In genomic region chr7:140176811-140177702, GRCh38 we compare ENCODE assay signal across 8 cellular contexts. TPM values are rescaled to one million over a fixed set of nuclear protein-coding genes. Genes with fewer than 3 reads are reported as not detected.
DNase-seq lines count a peak whose midpoint lies in the region; ATAC-seq and TF ChIP-seq lines count a peak whose summit lies in the region.

A gene with protein sequence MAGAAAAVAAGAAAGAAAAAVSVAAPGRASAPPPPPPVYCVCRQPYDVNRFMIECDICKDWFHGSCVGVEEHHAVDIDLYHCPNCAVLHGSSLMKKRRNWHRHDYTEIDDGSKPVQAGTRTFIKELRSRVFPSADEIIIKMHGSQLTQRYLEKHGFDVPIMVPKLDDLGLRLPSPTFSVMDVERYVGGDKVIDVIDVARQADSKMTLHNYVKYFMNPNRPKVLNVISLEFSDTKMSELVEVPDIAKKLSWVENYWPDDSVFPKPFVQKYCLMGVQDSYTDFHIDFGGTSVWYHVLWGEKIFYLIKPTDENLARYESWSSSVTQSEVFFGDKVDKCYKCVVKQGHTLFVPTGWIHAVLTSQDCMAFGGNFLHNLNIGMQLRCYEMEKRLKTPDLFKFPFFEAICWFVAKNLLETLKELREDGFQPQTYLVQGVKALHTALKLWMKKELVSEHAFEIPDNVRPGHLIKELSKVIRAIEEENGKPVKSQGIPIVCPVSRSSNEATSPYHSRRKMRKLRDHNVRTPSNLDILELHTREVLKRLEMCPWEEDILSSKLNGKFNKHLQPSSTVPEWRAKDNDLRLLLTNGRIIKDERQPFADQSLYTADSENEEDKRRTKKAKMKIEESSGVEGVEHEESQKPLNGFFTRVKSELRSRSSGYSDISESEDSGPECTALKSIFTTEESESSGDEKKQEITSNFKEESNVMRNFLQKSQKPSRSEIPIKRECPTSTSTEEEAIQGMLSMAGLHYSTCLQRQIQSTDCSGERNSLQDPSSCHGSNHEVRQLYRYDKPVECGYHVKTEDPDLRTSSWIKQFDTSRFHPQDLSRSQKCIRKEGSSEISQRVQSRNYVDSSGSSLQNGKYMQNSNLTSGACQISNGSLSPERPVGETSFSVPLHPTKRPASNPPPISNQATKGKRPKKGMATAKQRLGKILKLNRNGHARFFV (minus strand): TSS chr7:140176983. CDS start chr7:140176937, 46 bp downstream.

- peak within 1 kb of the TSS; percentile 31 for H2AFZ ChIP-seq in HCT116 (ENCODE audit: low read depth, low read length, poor library complexity, severe bottlenecking)
- H2AFZ ChIP-seq in SK-N-SH (ENCODE audit: low read depth), result peak within 1 kb of the TSS; percentile 98

- CTCF ChIA-PET in HCT116 (lab: Charles Lee), result interaction anchor here (1.3 kb wide), 1 partner anchor 12 kb away, joined by 3 read pairs; no protein-coding TSS in a partner anchor
- CTCF ChIA-PET in SK-N-SH (lab: Yijun Ruan, JAX), result interaction anchor here (0.8 to 3.8 kb wide), 9 partner anchors 8 to 476 kb away, joined by 3 to 35 read pairs (median 4); no protein-coding TSS in a partner anchor
- CTCF ChIA-PET in activated naive CD4-positive, alpha-beta T cell treated with anti-CD3 and anti-CD28 coated beads, Interleukin-2, amount 10 ng/mL, durations not matched to agents 7 days and 5 days (lab: Charles Lee), result interaction anchor here (0.5 to 2.1 kb wide), 10 partner anchors 16 to 133 kb away, joined by 3 to 9 read pairs (median 4); no protein-coding TSS in a partner anchor

- no peaks in the 10 kb centered on the region for H3K9me3 ChIP-seq in ES-I3 (ENCODE audit: control insufficient read depth, insufficient read depth, low read length)
- no peaks in the 10 kb centered on the region for H3K9me3 ChIP-seq in HCT116 (ENCODE audit: control insufficient read depth in 1 of 2, insufficient read depth in 1 of 2, low read depth in 1 of 2, low read length in 2 of 2)
- H3K9me3 ChIP-seq in SK-N-SH, result no peaks in the 10 kb centered on the region

- peaks cover 6% of the 10 kb centered on the region for H3K9me3 Mint-ChIP-seq in activated naive CD4-positive, alpha-beta T cell treated with anti-CD3 and anti-CD28 coated beads, Interleukin-2, amount 10 ng/mL, durations not matched to agents 7 days and 5 days

- peaks cover 38% of the 10 kb centered on the region for H3K4me1 Mint-ChIP-seq in activated naive CD4-positive, alpha-beta T cell treated with anti-CD3 and anti-CD28 coated beads, Interleukin-2, amount 10 ng/mL, durations not matched to agents 7 days and 5 days

- peak within 1 kb of the TSS; percentile 55 to 73 for H3K4me3 ChIP-seq in HCT116 (replicated peaks in 1 of 2; ENCODE audit: low read depth in 1 of 2, low read length in 2 of 2)
- H3K4me3 ChIP-seq in SK-N-SH (ENCODE audit: low read depth in 2 of 2, low read length in 1 of 2), result peak within 1 kb of the TSS; percentile 75 to 98

- H3K27me3 ChIP-seq in HCT116 (ENCODE audit: insufficient read depth, low read length) (peaks cover 7% of the 10 kb centered on the region), SK-N-SH (ENCODE audit: insufficient read depth) (no peaks in the 10 kb centered on the region; the same call in 1 of the 2 replicates)

- WGBS in SK-N-SH (ENCODE audit: low lambda C conversion rate), result 2% methylated on average over 29 of the region's 132 CpGs

- peaks cover 16% of the 10 kb centered on the region for H3K36me3 Mint-ChIP-seq in activated naive CD4-positive, alpha-beta T cell treated with anti-CD3 and anti-CD28 coated beads, Interleukin-2, amount 10 ng/mL, durations not matched to agents 7 days and 5 days

- TF ChIP-seq EP300 in SK-N-SH (IDR thresholded peaks at IDR 0.05; ENCODE audit: borderline replicate concordance in 1 of 2, low read depth in 1 of 2, low read length in 1 of 2), result no peak

- H3K4me2 ChIP-seq in HCT116 (ENCODE audit: low read length) (peak within 1 kb of the TSS; percentile 89), SK-N-SH (peak within 1 kb of the TSS; percentile 99)

- H3K9ac ChIP-seq in ES-I3 (ENCODE audit: low read depth, low read length) (peak within 1 kb of the TSS; percentile 93), HCT116 (ENCODE audit: low read length) (peak within 1 kb of the TSS; percentile 48), SK-N-SH (peak within 1 kb of the TSS; percentile 79)

- peaks cover 11% of the 10 kb centered on the region for H3F3A ChIP-seq in SK-N-SH (replicated peaks; ENCODE audit: insufficient read depth)

- intact Hi-C loops in HCT116 (cut with micrococcal nuclease), result loop anchor here (5.0 to 10.0 kb wide), 5 partner anchors 115 to 315 kb away; partner anchors contain the start of genes MKRN1, PARP12 and RAB19

- DNase-seq in HCT116 (ENCODE audit: low read depth, low spot score) (peak; percentile 69), MV-4-11 (lab: John Stamatoyannopoulos, UW) (peak; percentile 72), SK-N-SH (peak; percentile 98), germinal center (ENCODE audit: low spot score) (peak; percentile 93), nucleus accumbens (lab: John Stamatoyannopoulos, UW) (peak in 55 of 56 donors; percentile 50 to 92 (median 82))
- DNase-seq in activated naive CD4-positive, alpha-beta T cell treated with anti-CD3 and anti-CD28 coated beads, Interleukin-2, amount 10 ng/mL, durations not matched to agents 7 days and 5 days, result peak; percentile 89

- peak within 1 kb of the TSS; percentile 78 for H3K27ac ChIP-seq in HCT116 (ENCODE audit: low read depth, low read length)
- peak within 1 kb of the TSS; percentile 70 to 88 for H3K27ac ChIP-seq in SK-N-SH (ENCODE audit: low read depth in 2 of 2, low read length in 1 of 2)

- TF ChIP-seq CTCF in HCT116 (IDR thresholded peaks at IDR 0.05 in 2 of 3, conservative IDR thresholded peaks at IDR 0.05 in 1 of 3; ENCODE audit: borderline replicate concordance in 1 of 3, insufficient read depth in 1 of 3, low read depth in 2 of 3, low read length in 2 of 3), result no peak
- no peak for TF ChIP-seq CTCF in SK-N-SH (IDR thresholded peaks at IDR 0.05)
- no peak for TF ChIP-seq CTCF in subcutaneous adipose tissue (IDR thresholded peaks at IDR 0.05; ENCODE audit: low read depth)

- no peaks in the 10 kb centered on the region; the same call in 1 of the 2 replicates for H4K20me1 ChIP-seq in HCT116 (ENCODE audit: insufficient read depth)
- H4K20me1 ChIP-seq in SK-N-SH (ENCODE audit: insufficient read depth), result no peaks in the 10 kb centered on the region

- H3K9me2 ChIP-seq in HCT116 (ENCODE audit: insufficient read depth) (no peaks in the 10 kb centered on the region), SK-N-SH (no peaks in the 10 kb centered on the region)

- H3K79me2 ChIP-seq in HCT116 (ENCODE audit: insufficient read depth, low read length) (no peaks in the 10 kb centered on the region), SK-N-SH (ENCODE audit: insufficient read depth) (peaks cover 25% of the 10 kb centered on the region)

- RAD21 ChIA-PET in HCT116 (lab: Charles Lee; ENCODE audit: low non-redundant PET in 1 of 2, low total read pairs in 2 of 2, uncharacterized antibody in 2 of 2, unreplicated experiment in 2 of 2), result no interaction called here

- H3K4me1 ChIP-seq in ES-I3 (ENCODE audit: insufficient read depth, low read length), result no peaks in the 10 kb centered on the region; the same call in 1 of the 2 replicates
- peaks cover 6 to 12% of the 10 kb centered on the region in 2 experiments; a peak in 3 of 4 replicates for H3K4me1 ChIP-seq in HCT116 (ENCODE audit: control insufficient read depth in 1 of 2, insufficient read depth in 2 of 2, low read length in 2 of 2)
- no peaks in the 10 kb centered on the region for H3K4me1 ChIP-seq in SK-N-SH (ENCODE audit: control insufficient read depth in 1 of 2, insufficient read depth in 2 of 2, low read depth in 1 of 2, low read length in 1 of 2)

- ATAC-seq in HCT116, result peak; percentile 82

- TF ChIP-seq RAD21 in HCT116 (IDR thresholded peaks at IDR 0.05; ENCODE audit: low read depth), result no peak
- no peak for TF ChIP-seq RAD21 in SK-N-SH (IDR thresholded peaks at IDR 0.05; ENCODE audit: low read length)

- peak within 1 kb of the TSS; percentile 95 for H3K27ac Mint-ChIP-seq in activated naive CD4-positive, alpha-beta T cell treated with anti-CD3 and anti-CD28 coated beads, Interleukin-2, amount 10 ng/mL, durations not matched to agents 7 days and 5 days

- H3K36me3 ChIP-seq in ES-I3 (ENCODE audit: insufficient read depth, low read length) (no peaks in the 10 kb centered on the region), HCT116 (ENCODE audit: control insufficient read depth in 1 of 2, insufficient read depth in 2 of 2, low read length in 2 of 2) (no peaks in the 10 kb centered on the region), SK-N-SH (replicated peaks in 1 of 2; ENCODE audit: control insufficient read depth in 1 of 2, insufficient read depth in 2 of 2, low read length in 1 of 2) (no peaks in the 10 kb centered on the region)

- POLR2A ChIA-PET in HCT116 (lab: Charles Lee) (interaction anchor here (1.0 to 1.3 kb wide), 3 partner anchors 11 to 32 kb away, joined by 3 to 5 read pairs (median 3); no protein-coding TSS in a partner anchor), SK-N-SH (lab: Yijun Ruan, JAX) (interaction anchor here (0.6 to 1.6 kb wide), 5 partner anchors 13 to 777 kb away, joined by 3 to 8 read pairs (median 4); no protein-coding TSS in a partner anchor)

- BruUV-seq in HCT116 (replicated peaks; lab: Mats Ljungman, UMichigan), result no TSS peak

- peaks cover 27% of the 10 kb centered on the region for H3K27me3 Mint-ChIP-seq in activated naive CD4-positive, alpha-beta T cell treated with anti-CD3 and anti-CD28 coated beads, Interleukin-2, amount 10 ng/mL, durations not matched to agents 7 days and 5 days

- peak within 1 kb of the TSS; percentile 93 for H3K4me3 Mint-ChIP-seq in activated naive CD4-positive, alpha-beta T cell treated with anti-CD3 and anti-CD28 coated beads, Interleukin-2, amount 10 ng/mL, durations not matched to agents 7 days and 5 days

- peak; percentile 52 for TF ChIP-seq POLR2A in HCT116 (IDR thresholded peaks at IDR 0.05; ENCODE audit: borderline replicate concordance, extremely low read depth, insufficient read depth, insufficient read length)

TF ChIP-seq in HCT116, 20 proteins besides CTCF, POLR2A, EP300 and RAD21 (continues in another document):
- no peak for TF ChIP-seq EZH2 (IDR thresholded peaks at IDR 0.05)
- no peak for TF ChIP-seq JUND (IDR thresholded peaks at IDR 0.05)
- TF ChIP-seq ZFX (IDR thresholded peaks at IDR 0.05), result peak; percentile 47

TF ChIP-seq in SK-N-SH, 30 proteins besides CTCF, POLR2A, EP300 and RAD21 (continues in another document):
- TF ChIP-seq SMC3 (IDR thresholded peaks at IDR 0.05; ENCODE audit: low read depth, low read length) (peak; percentile 12; the same call in 1 of the 2 replicates), FOXM1 (IDR thresholded peaks at IDR 0.05; ENCODE audit: low read depth) (no peak), SIN3A (IDR thresholded peaks at IDR 0.05; ENCODE audit: borderline replicate concordance, low read depth, low read length) (peak; percentile 46; the same call in 1 of the 2 replicates), FOXJ3 (CRISPR knock-in tag; IDR thresholded peaks at IDR 0.05) (peak; percentile 33; the same call in 1 of the 2 replicates), GATA2 (CRISPR knock-in tag; IDR thresholded peaks at IDR 0.05) (no peak), MEF2A (IDR thresholded peaks at IDR 0.05; ENCODE audit: borderline replicate concordance, low read depth) (no peak)

RNA-seq across cellular contexts. Expression of the gene that starts here (rescaled TPM):
- 11.6 TPM for total RNA-seq in HCT116 (2021; ENCODE audit: unreplicated experiment)
- 3.4 and 4.3 TPM in 2 replicates for polyA plus RNA-seq in HCT116 (2012)
- 0.94 and 1.1 TPM in 2 replicates for polyA plus RNA-seq in SK-N-SH (2012; rRNA removed)
- 0.91 and 1.0 TPM in 2 replicates for polyA plus RNA-seq in SK-N-SH (2012; cell fraction: cytosol; rRNA removed)
- 6.0 and 6.9 TPM in 2 replicates for polyA plus RNA-seq in SK-N-SH (2012; cell fraction: nucleus; rRNA removed)
- total RNA-seq in subcutaneous adipose tissue, result 10 to 100 TPM; 26.6 to 46.5 (median 39.2) TPM

Comparison
In these comparisons a context has a peak if more than half of its experiments do, and no peak if none do; other contexts are left out.
1. Peak in every context shown above with its lines: DNase-seq, ATAC-seq, H3K4me3 ChIP-seq and H3K27ac ChIP-seq.